In genomic region chr18:54284967-54285785, GRCh38 we compare ENCODE assay signal across 9 cellular contexts. TPM values are rescaled to one million over a fixed set of nuclear protein-coding genes. Genes with fewer than 3 reads are reported as not detected.
DNase-seq lines count a peak whose midpoint lies in the region; ATAC-seq and TF ChIP-seq lines count a peak whose summit lies in the region.
"Had no signal": no experiment of that assay in that cellular context is flagged by ENCODE, and none has a peak within 500 bp of the region (broad histone marks: within the 10 kb centered on the region; RNA-seq: fewer than 3 reads in every experiment).

No MANE protein-coding gene starts in this region.

- DNase-seq in Daoy (ENCODE audit: low read depth): peak; percentile 46
- peak; percentile 86 for DNase-seq in activated effector memory CD4-positive, alpha-beta T cell treated with anti-CD3 and anti-CD28 coated beads, Interleukin-2, amount 50 U/mL, for 16 hours
- no peak for DNase-seq in HUDEP-2 (lab: John Stamatoyannopoulos, UW; ENCODE audit: unreplicated experiment in 76 of 76)
- no peak for DNase-seq in endothelial cell (ENCODE audit: low spot score)
- no peak for DNase-seq in CD14-positive monocyte (ENCODE audit: low spot score)

- H3K36me3 Mint-ChIP-seq in endothelial cell (ENCODE audit: low read depth, unreplicated experiment) (peaks cover 23% of the 10 kb centered on the region), CD14-positive monocyte (peaks cover 60 to 73% of the 10 kb centered on the region in 2 donors)

- peaks cover 43% of the 10 kb centered on the region for H3K36me3 ChIP-seq in mesodermal cell (ENCODE audit: control insufficient read depth, insufficient read depth, low read length)

- no peaks in the 10 kb centered on the region for H3K9me3 Mint-ChIP-seq in endothelial cell (ENCODE audit: unreplicated experiment)
- peaks cover 0 to 8% (median 3%) of the 10 kb centered on the region in 7 donors for H3K9me3 Mint-ChIP-seq in CD14-positive monocyte

- no peaks in the 10 kb centered on the region for H3K4me1 Mint-ChIP-seq in endothelial cell (ENCODE audit: unreplicated experiment)
- H3K4me1 Mint-ChIP-seq in CD14-positive monocyte: peaks cover 3% of the 10 kb centered on the region

- H3K4me1 ChIP-seq in mesodermal cell (ENCODE audit: control insufficient read depth, insufficient read depth, low read length, poor library complexity, severe bottlenecking): peaks cover 7% of the 10 kb centered on the region

- TF ChIP-seq CTCF in endothelial cell (IDR thresholded peaks at IDR 0.05; ENCODE audit: unreplicated experiment): no peak
- TF ChIP-seq CTCF in CD14-positive monocyte (IDR thresholded peaks at IDR 0.05): no peak

- H3K27ac Mint-ChIP-seq in endothelial cell (ENCODE audit: unreplicated experiment) (no peak overlapping the region), CD14-positive monocyte (peak overlapping the region in 1 of 7 donors; percentile 11)

- WGBS in mesodermal cell (ENCODE audit: insufficient coverage in 2 of 2), 2 experiments: 46 to 80% methylated on average over 2 of the region's 8 CpGs

- ATAC-seq in GM21390 (IDR thresholded peaks at IDR 0.05; ENCODE audit: unreplicated experiment) (peak; percentile 100), HG03571 (IDR thresholded peaks at IDR 0.05; ENCODE audit: unreplicated experiment) (peak; percentile 100)

- peak overlapping the region; percentile 24 for H3K27ac ChIP-seq in mesodermal cell (ENCODE audit: low read depth, low read length, severe bottlenecking)
- H3K27ac ChIP-seq: HL-60 had no signal

- no peak overlapping the region for H3K4me3 Mint-ChIP-seq in endothelial cell (ENCODE audit: unreplicated experiment)
- H3K4me3 Mint-ChIP-seq in CD14-positive monocyte: no peak overlapping the region

- no peak overlapping the region for H3K4me3 ChIP-seq in mesodermal cell (ENCODE audit: extremely low read depth, insufficient read depth, low read length, poor library complexity, severe bottlenecking)

- intact Hi-C loops in CD14-positive monocyte (cut with micrococcal nuclease): no loop called here

- H3K27me3 Mint-ChIP-seq in endothelial cell (ENCODE audit: unreplicated experiment): no peaks in the 10 kb centered on the region
- no peaks in the 10 kb centered on the region for H3K27me3 Mint-ChIP-seq in CD14-positive monocyte (ENCODE audit: low read depth in 3 of 3)

- no peaks in the 10 kb centered on the region for H3K9me3 ChIP-seq in mesodermal cell (ENCODE audit: control insufficient read depth, low read length)

RNA-seq across cellular contexts. Expression of gene POLI, which starts 15.9 kb away (rescaled TPM):
- total RNA-seq in Daoy (2014; rRNA removed; shearing (Covaris generic)): 3.6 and 10.5 TPM in 2 replicates
- polyA plus RNA-seq in mesodermal cell (2013, experiment 1 of 2): 30.3 TPM
- polyA plus RNA-seq in mesodermal cell (2013, experiment 2 of 2): 33.5 TPM
- 29.0 TPM for total RNA-seq in endothelial cell (ENCODE audit: unreplicated experiment)
- 1 to 10 TPM; 4.9 to 6.5 TPM for polyA plus RNA-seq in CD14-positive monocyte

Comparison
In these comparisons a context has a peak if more than half of its experiments do, and no peak if none do; other contexts are left out.
1. DNase-seq: peak in Daoy (single experiment) and activated effector memory CD4-positive, alpha-beta T cell treated with anti-CD3 and anti-CD28 coated beads, Interleukin-2, amount 50 U/mL, for 16 hours (single experiment); none in HUDEP-2 (0 of 76), endothelial cell (single experiment) and CD14-positive monocyte (single experiment).